ENCODE assay signal across 9 cellular contexts in the genomic region with DNA sequence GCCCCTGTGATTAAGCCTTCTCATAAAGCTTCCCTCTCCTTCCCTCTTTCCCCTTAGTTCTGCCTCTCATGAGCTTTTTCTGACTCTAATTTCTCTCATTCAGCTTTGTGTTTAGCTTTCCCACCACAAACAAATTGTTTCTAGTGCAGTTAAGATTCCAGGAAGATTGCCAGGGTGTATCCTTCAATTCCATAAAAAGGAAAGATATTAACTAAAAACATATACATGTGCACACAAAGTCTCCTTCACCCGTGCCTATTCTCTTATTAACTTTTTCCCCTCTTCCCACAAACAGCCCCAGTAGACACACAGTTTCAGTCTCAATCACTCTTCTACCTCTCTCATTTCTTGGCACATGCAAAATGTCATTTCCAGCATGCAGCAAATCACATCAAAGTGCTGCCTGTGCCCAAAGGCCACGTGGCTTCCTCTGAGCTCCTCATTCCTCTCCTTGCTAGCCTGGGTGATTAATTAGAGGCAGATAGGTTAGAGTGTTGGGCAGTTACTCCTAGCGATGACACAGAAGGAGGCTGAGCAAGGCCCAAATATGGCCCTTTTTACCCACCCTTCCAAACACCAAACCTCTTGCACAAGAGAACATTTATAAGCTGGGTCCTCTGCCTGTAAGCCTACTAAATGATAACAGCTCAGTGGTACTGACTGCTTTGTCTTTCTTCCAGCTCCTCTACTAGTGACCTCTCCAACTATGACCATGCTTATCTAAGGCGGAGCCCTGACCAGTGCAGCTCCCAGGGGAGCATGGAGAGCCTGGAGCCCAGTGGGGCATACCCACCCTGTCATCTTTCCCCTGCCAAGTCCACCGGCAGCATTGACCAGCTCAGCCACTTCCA.
DNase-seq lines count a peak whose midpoint lies in the region; ATAC-seq, FAIRE-seq and TF ChIP-seq lines count a peak whose summit lies in the region.
"Had no signal": no experiment of that assay in that cellular context is flagged by ENCODE, and none has a peak within 500 bp of the region (broad histone marks: within the 10 kb centered on the region; RNA-seq: fewer than 3 reads in every experiment).

No MANE protein-coding gene starts in this region.

- H3K27me3 ChIP-seq in adrenal gland (no peaks in the 10 kb centered on the region), right lobe of liver (no peaks in the 10 kb centered on the region)

- H3K4me1 ChIP-seq in adrenal gland (replicated peaks in 1 of 2) (peaks cover 3 to 16% of the 10 kb centered on the region in 2 donors), right lobe of liver (no peaks in the 10 kb centered on the region)

- TF ChIP-seq POLR2A in adrenal gland (IDR thresholded peaks at IDR 0.05) (no peak), right lobe of liver (IDR thresholded peaks at IDR 0.05) (no peak)

- H3K36me3 ChIP-seq in adrenal gland (replicated peaks in 1 of 2) (no peaks in the 10 kb centered on the region), right lobe of liver (peaks cover 0 to 24% (median 12%) of the 10 kb centered on the region in 4 donors)

- no peak for TF ChIP-seq CTCF in adrenal gland (IDR thresholded peaks at IDR 0.05)
- TF ChIP-seq CTCF in right lobe of liver (IDR thresholded peaks at IDR 0.05) = no peak

- H3K9me3 ChIP-seq in adrenal gland (replicated peaks in 1 of 3) (no peaks in the 10 kb centered on the region), right lobe of liver (no peaks in the 10 kb centered on the region)

- WGBS in adrenal gland, 4 donors = 30 to 47% (median 44%) methylated on average over 4 to 5 of the region's 5 CpGs
- WGBS in right lobe of liver (ENCODE audit: insufficient coverage, low coverage, low lambda C conversion rate, missing lambda C conversion rate) = 63% methylated on average over 5 of the region's 5 CpGs

- intact Hi-C loops in adrenal gland (cut with DNase I) (no loop called here), right lobe of liver (cut with DNase I) (no loop called here)

- H3K27ac ChIP-seq in adrenal gland = peak overlapping the region in 4 of 5 donors; percentile 9 to 68 (median 35)
- peak overlapping the region in 1 of 3 donors; percentile 5 for H3K27ac ChIP-seq in right lobe of liver

- ATAC-seq in right lobe of liver = peak in 3 of 4 donors; percentile 12 to 40 (median 21)
- ATAC-seq in HG02973 (IDR thresholded peaks at IDR 0.05; ENCODE audit: unreplicated experiment) = no peak

- no peak for FAIRE-seq in GM19239 (lab: Jason Lieb, UNC)
- FAIRE-seq: TTC549 had no signal

- peak; percentile 53 for DNase-seq in stimulated activated CD4-positive, alpha-beta T cell treated with anti-CD3 and anti-CD28 coated beads, Interleukin-15, amount 100 ng/mL, for 24 hours
- DNase-seq in stimulated activated CD4-positive, alpha-beta T cell treated with anti-CD3 and anti-CD28 coated beads, Interleukin-4, amount 100 ng/mL, for 24 hours = no peak
- peak; percentile 32 to 86 (median 73) for DNase-seq in adrenal gland
- no peak for DNase-seq in right lobe of liver
- no peak for DNase-seq in NCI-H146 (lab: John Stamatoyannopoulos, UW)
- no peak for DNase-seq in SIG-M5 treated with dmso at 0.1 percent for 504 hours (lab: John Stamatoyannopoulos, UW; ENCODE audit: unreplicated experiment)
- DNase-seq in GM19239 (ENCODE audit: insufficient read length, low spot score) = no peak

- H3K4me3 ChIP-seq in adrenal gland (no peak overlapping the region), right lobe of liver (no peak overlapping the region)

Comparison
In these comparisons a context has a peak if more than half of its experiments do, and no peak if none do; other contexts are left out.
1. DNase-seq: peak in stimulated activated CD4-positive, alpha-beta T cell treated with anti-CD3 and anti-CD28 coated beads, Interleukin-15, amount 100 ng/mL, for 24 hours (single experiment) and adrenal gland (7 of 7); none in stimulated activated CD4-positive, alpha-beta T cell treated with anti-CD3 and anti-CD28 coated beads, Interleukin-4, amount 100 ng/mL, for 24 hours (single experiment), right lobe of liver (0 of 3), NCI-H146 (single experiment), SIG-M5 treated with dmso at 0.1 percent for 504 hours (single experiment) and GM19239 (single experiment).